In the genomic region with DNA sequence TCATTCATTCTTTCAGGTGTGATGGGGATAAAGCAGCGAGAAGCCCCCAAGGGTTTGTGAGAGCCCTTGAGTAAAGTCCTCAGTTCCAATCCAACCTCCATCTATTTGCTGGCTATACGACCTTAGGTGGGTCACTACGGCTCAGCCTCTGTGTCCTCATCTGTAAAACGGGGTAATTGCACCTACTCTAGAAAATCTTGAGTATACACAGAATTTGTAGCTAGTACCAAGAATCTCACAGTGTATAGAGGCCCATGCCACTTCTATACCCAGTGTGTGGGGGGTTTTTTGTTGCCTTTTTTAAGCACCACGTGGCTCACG, we compare ENCODE assay signal across 8 cellular contexts. TPM values are rescaled to one million over a fixed set of nuclear protein-coding genes. Genes with fewer than 3 reads are reported as not detected.
A peak's percentile ranks its signal among the peaks of the same experiment; 100 is the strongest.
DNase-seq lines count a peak whose midpoint lies in the region; ATAC-seq and TF ChIP-seq lines count a peak whose summit lies in the region.

No MANE protein-coding gene starts in this region.

- no peak for TF ChIP-seq EP300 in transverse colon (IDR thresholded peaks at IDR 0.05; ENCODE audit: low read depth)

- in situ Hi-C loops in transverse colon (cut with MboI; ENCODE audit: low pct_ligation_motif_present in 1 of 4, low pct_unique_long_range_greater_than_20kb in 1 of 4, low sequenced_read_pairs in 3 of 4) = loop anchor here in 1 of 4 donors (10.0 kb wide), 1 partner anchor 50 kb away; no protein-coding TSS in a partner anchor

- peaks cover 53% of the 10 kb centered on the region for H3K4me1 Mint-ChIP-seq in activated naive CD4-positive, alpha-beta T cell treated with anti-CD3 and anti-CD28 coated beads, Interleukin-2, amount 10 ng/mL, durations not matched to agents 7 days and 5 days
- peaks cover 38% of the 10 kb centered on the region for H3K4me1 Mint-ChIP-seq in activated CD8-positive, alpha-beta T cell treated with anti-CD3 and anti-CD28 coated beads for 36 hours (ENCODE audit: low read depth)

- 26% methylated on average over 6 of the region's 6 CpGs; no CpG with 5 or more reads in 1 of the 2 donors for WGBS in transverse colon (ENCODE audit: low coverage in 1 of 2), 2 donors

- intact Hi-C loops in activated CD8-positive, alpha-beta T cell treated with anti-CD3 and anti-CD28 coated beads for 36 hours (cut with micrococcal nuclease) = loop anchor here (5.0 kb wide), 1 partner anchor 57 kb away; the partner anchor contains the start of gene MRPL4
- intact Hi-C loops in left lung (cut with DNase I) = no loop called here
- intact Hi-C loops in transverse colon (cut with DNase I; ENCODE audit: low total_unique reads) = no loop called here

- no peak for TF ChIP-seq CTCF in activated CD8-positive, alpha-beta T cell treated with anti-CD3 and anti-CD28 coated beads for 36 hours (IDR thresholded peaks at IDR 0.05)
- TF ChIP-seq CTCF in left lung (IDR thresholded peaks at IDR 0.05) = no peak
- no peak for TF ChIP-seq CTCF in transverse colon (IDR thresholded peaks at IDR 0.05)

- TF ChIP-seq POLR2A in transverse colon (IDR thresholded peaks at IDR 0.05) = no peak

- ATAC-seq in activated CD8-positive, alpha-beta T cell treated with anti-CD3 and anti-CD28 coated beads for 36 hours = peak; percentile 31
- no peak for ATAC-seq in left lung
- ATAC-seq in HG03135 (IDR thresholded peaks at IDR 0.05; ENCODE audit: unreplicated experiment) = no peak

- peak overlapping the region; percentile 99 for H3K4me3 Mint-ChIP-seq in activated naive CD4-positive, alpha-beta T cell treated with anti-CD3 and anti-CD28 coated beads, Interleukin-2, amount 10 ng/mL, durations not matched to agents 7 days and 5 days
- peak overlapping the region; percentile 94 for H3K4me3 Mint-ChIP-seq in activated CD8-positive, alpha-beta T cell treated with anti-CD3 and anti-CD28 coated beads for 36 hours

- POLR2A ChIA-PET in activated CD8-positive, alpha-beta T cell treated with anti-CD3 and anti-CD28 coated beads for 36 hours (lab: Charles Lee) = interaction anchor here (0.6 to 3.7 kb wide), 17 partner anchors 8 to 99 kb away, joined by 3 to 23 read pairs (median 5); partner anchors contain the start of genes ANGPTL6, MRPL4, P2RY11 and PPAN

- peak overlapping the region; percentile 98 for H3K27ac Mint-ChIP-seq in activated naive CD4-positive, alpha-beta T cell treated with anti-CD3 and anti-CD28 coated beads, Interleukin-2, amount 10 ng/mL, durations not matched to agents 7 days and 5 days
- peak overlapping the region; percentile 97 for H3K27ac Mint-ChIP-seq in activated CD8-positive, alpha-beta T cell treated with anti-CD3 and anti-CD28 coated beads for 36 hours

- peaks cover 4% of the 10 kb centered on the region for H3K27me3 Mint-ChIP-seq in activated naive CD4-positive, alpha-beta T cell treated with anti-CD3 and anti-CD28 coated beads, Interleukin-2, amount 10 ng/mL, durations not matched to agents 7 days and 5 days
- H3K27me3 Mint-ChIP-seq in activated CD8-positive, alpha-beta T cell treated with anti-CD3 and anti-CD28 coated beads for 36 hours = no peaks in the 10 kb centered on the region

- peak overlapping the region; percentile 73 to 84 for H3K27ac ChIP-seq in left lung
- H3K27ac ChIP-seq in transverse colon = peak overlapping the region; percentile 88 to 96 (median 92)

- H3K27me3 ChIP-seq in left lung (no peaks in the 10 kb centered on the region), transverse colon (no peaks in the 10 kb centered on the region)

- H3K4me1 ChIP-seq in left lung = peaks cover 18 to 57% of the 10 kb centered on the region in 2 donors
- H3K4me1 ChIP-seq in transverse colon = peaks cover 10 to 20% (median 15%) of the 10 kb centered on the region in 4 donors

- H3K36me3 Mint-ChIP-seq in activated naive CD4-positive, alpha-beta T cell treated with anti-CD3 and anti-CD28 coated beads, Interleukin-2, amount 10 ng/mL, durations not matched to agents 7 days and 5 days = peaks cover 22% of the 10 kb centered on the region
- peaks cover 29% of the 10 kb centered on the region for H3K36me3 Mint-ChIP-seq in activated CD8-positive, alpha-beta T cell treated with anti-CD3 and anti-CD28 coated beads for 36 hours (ENCODE audit: low read depth)

- CTCF ChIA-PET in activated naive CD4-positive, alpha-beta T cell treated with anti-CD3 and anti-CD28 coated beads, Interleukin-2, amount 10 ng/mL, durations not matched to agents 7 days and 5 days (lab: Charles Lee) = interaction anchor here (4.1 kb wide), 1 partner anchor 55 kb away, joined by 16 read pairs; no protein-coding TSS in a partner anchor
- CTCF ChIA-PET in activated CD8-positive, alpha-beta T cell treated with anti-CD3 and anti-CD28 coated beads for 36 hours (lab: Charles Lee) = interaction anchor here (1.5 to 4.7 kb wide), 5 partner anchors 33 to 96 kb away, joined by 3 to 24 read pairs (median 5); no protein-coding TSS in a partner anchor

- H3K36me3 ChIP-seq in left lung = peaks cover 0 to 5% of the 10 kb centered on the region in 2 donors
- no peaks in the 10 kb centered on the region for H3K36me3 ChIP-seq in transverse colon

- no peaks in the 10 kb centered on the region for H3K9me3 Mint-ChIP-seq in activated naive CD4-positive, alpha-beta T cell treated with anti-CD3 and anti-CD28 coated beads, Interleukin-2, amount 10 ng/mL, durations not matched to agents 7 days and 5 days
- no peaks in the 10 kb centered on the region for H3K9me3 Mint-ChIP-seq in activated CD8-positive, alpha-beta T cell treated with anti-CD3 and anti-CD28 coated beads for 36 hours

- peak overlapping the region; percentile 73 to 94 for H3K4me3 ChIP-seq in left lung
- peak overlapping the region; percentile 72 to 87 (median 78) for H3K4me3 ChIP-seq in transverse colon

- no peak for DNase-seq in activated naive CD4-positive, alpha-beta T cell treated with anti-CD3 and anti-CD28 coated beads, Interleukin-2, amount 10 ng/mL, durations not matched to agents 7 days and 5 days
- no peak for DNase-seq in activated naive CD4-positive, alpha-beta T cell (lab: John Stamatoyannopoulos, UW)
- DNase-seq in activated CD8-positive, alpha-beta T cell treated with anti-CD3 and anti-CD28 coated beads for 36 hours = no peak
- DNase-seq in left lung = no peak
- DNase-seq in transverse colon = no peak
- DNase-seq in effector CD4-positive, alpha-beta T cell = no peak
- DNase-seq in retina = no peak

- H3K9me3 ChIP-seq in left lung = no peaks in the 10 kb centered on the region
- H3K9me3 ChIP-seq in transverse colon = no peaks in the 10 kb centered on the region

RNA-seq across cellular contexts. Expression of gene DNMT1, which starts 0.4 kb away (rescaled TPM):
- total RNA-seq in activated CD8-positive, alpha-beta T cell treated with anti-CD3 and anti-CD28 coated beads for 36 hours = 100 to 1,000 TPM; 372 to 379 TPM
- total RNA-seq in left lung = 100 to 1,000 TPM in 1 of 2 donors, 10 to 100 TPM in 1; 65.1 to 141 TPM
- 100 to 1,000 TPM in 1 of 4 donors, 10 to 100 TPM in 3; 23.3 to 122 (median 42.0) TPM for total RNA-seq in transverse colon

RNA-seq across cellular contexts. Expression of gene S1PR2, which starts 36.0 kb away (rescaled TPM):
- total RNA-seq in activated CD8-positive, alpha-beta T cell treated with anti-CD3 and anti-CD28 coated beads for 36 hours = 1 to 10 TPM; 6.3 to 6.6 TPM
- total RNA-seq in left lung (10 to 100 TPM; 25.6 to 40.3 TPM), transverse colon (1 to 10 TPM in 3 of 4 donors, under 1 TPM in 1; 0.80 to 7.1 (median 3.5) TPM)

RNA-seq across cellular contexts. Expression of gene MRPL4, which starts 56.9 kb away (rescaled TPM):
- total RNA-seq in activated CD8-positive, alpha-beta T cell treated with anti-CD3 and anti-CD28 coated beads for 36 hours = 100 to 1,000 TPM; 151 to 153 TPM
- total RNA-seq in left lung = 10 to 100 TPM; 37.2 to 53.1 TPM
- 10 to 100 TPM; 44.1 to 89.6 (median 62.5) TPM for total RNA-seq in transverse colon
